8 cellular contexts compared by ENCODE assay signal in genomic region chr9:97398999-97399758, GRCh38. TPM values are rescaled to one million over a fixed set of nuclear protein-coding genes. Genes with fewer than 3 reads are reported as not detected.
A peak's percentile ranks its signal among the peaks of the same experiment; 100 is the strongest.
DNase-seq lines count a peak whose midpoint lies in the region; ATAC-seq and TF ChIP-seq lines count a peak whose summit lies in the region.

No MANE protein-coding gene starts in this region.

- intact Hi-C loops in cardiac septum (cut with DNase I) = loop anchor here (2.0 kb wide), 1 partner anchor 542 kb away; no protein-coding TSS in a partner anchor

- TF ChIP-seq CTCF in GM10266 (IDR thresholded peaks at IDR 0.05; ENCODE audit: control insufficient read depth, insufficient read depth, low read depth, missing control alignments) = peak; percentile 99

- peak; percentile 75 for DNase-seq in GM10266 (ENCODE audit: extremely low spot score)
- DNase-seq in SK-MEL-5 (ENCODE audit: low read depth, low spot score) = peak; percentile 62
- peak; percentile 75 for DNase-seq in activated naive CD4-positive, alpha-beta T cell treated with Interleukin-2 at 50 U/mL for 16 hours
- DNase-seq in cardiac septum (ENCODE audit: low spot score) = peak; percentile 87
- peak; percentile 72 for DNase-seq in retina
- no peak for DNase-seq in Kasumi-1 (lab: John Stamatoyannopoulos, UW)
- no peak for DNase-seq in NK-92 treated with Interleukin-12 subunit alpha and Interleukin-12 subunit beta, amount 100 ng/mL, for 24 hours (lab: John Stamatoyannopoulos, UW)

- ATAC-seq in HG03354 (IDR thresholded peaks at IDR 0.05; ENCODE audit: poor library complexity, severe bottlenecking, unreplicated experiment) = peak; percentile 77

- in situ Hi-C loops in SK-MEL-5 (cut with HindIII; ENCODE audit: low pct_unique_long_range_greater_than_20kb, low sequenced_read_pairs) = no loop called here

RNA-seq across cellular contexts. Expression of gene TDRD7, which starts 12.7 kb away (rescaled TPM):
- total RNA-seq in SK-MEL-5 (2014; rRNA removed; shearing (Covaris generic)) = 92.8 and 97.1 TPM in 2 replicates
- 32.0 and 42.5 TPM in 2 replicates for polyA plus RNA-seq in SK-MEL-5 (2015; cell fraction: cytosol; rRNA removed)
- 47.7 and 92.4 TPM in 2 replicates for polyA plus RNA-seq in SK-MEL-5 (2015; cell fraction: nucleus; rRNA removed)
- 8.8 TPM for total RNA-seq in cardiac septum

Comparison
In these comparisons a context has a peak if more than half of its experiments do, and no peak if none do; other contexts are left out.
1. DNase-seq: peak in GM10266 (single experiment), SK-MEL-5 (single experiment), activated naive CD4-positive, alpha-beta T cell treated with Interleukin-2 at 50 U/mL for 16 hours (single experiment), cardiac septum (single experiment) and retina (single experiment); none in Kasumi-1 (0 of 2) and NK-92 treated with Interleukin-12 subunit alpha and Interleukin-12 subunit beta, amount 100 ng/mL, for 24 hours (single experiment).